Comparison of ENCODE assay signal across 1 cellular context in genomic region chr1:40039757-40040510, GRCh38.
TF ChIP-seq lines count a peak whose summit lies in the region.

No MANE protein-coding gene starts in this region.

TF ChIP-seq in WTC11, 78 proteins besides CTCF, POLR2A, EP300 and RAD21 (continued from another document):
- TF ChIP-seq ZNF416 (CRISPR knock-in tag; IDR thresholded peaks at IDR 0.05) = peak; percentile 78; the same call in 1 of the 2 replicates
- peak; percentile 10; the same call in 1 of the 2 replicates for TF ChIP-seq HMGXB4 (CRISPR knock-in tag; IDR thresholded peaks at IDR 0.05)
- no peak for TF ChIP-seq ZNF423 (CRISPR knock-in tag; IDR thresholded peaks at IDR 0.05)
- TF ChIP-seq ZNF121 (CRISPR knock-in tag; IDR thresholded peaks at IDR 0.05) = no peak
- no peak for TF ChIP-seq IRF2 (CRISPR knock-in tag; IDR thresholded peaks at IDR 0.05; ENCODE audit: borderline replicate concordance, low read depth)
